16 cellular contexts compared by ENCODE assay signal in genomic region chr20:22315771-22316170, GRCh38.
DNase-seq lines count a peak whose midpoint lies in the region; TF ChIP-seq lines count a peak whose summit lies in the region.
"Had no signal": no experiment of that assay in that cellular context is flagged by ENCODE, and none has a peak within 500 bp of the region (broad histone marks: within the 10 kb centered on the region; RNA-seq: fewer than 3 reads in every experiment).

No MANE protein-coding gene starts in this region.

- H3K27me3 ChIP-seq in prostate gland (replicated peaks; ENCODE audit: insufficient read depth) (no peaks in the 10 kb centered on the region), MG63 (no peaks in the 10 kb centered on the region)
- H3K27me3 ChIP-seq: BLaER1 treated with 17β-estradiol and CSF1 and Interleukin-3, amounts not matched to agents 10 nM and 100 nM had no signal

- H3K36me3 ChIP-seq in prostate gland (no peaks in the 10 kb centered on the region), MG63 (no peaks in the 10 kb centered on the region)
- H3K36me3 ChIP-seq: BLaER1 treated with 17β-estradiol and CSF1 and Interleukin-3, amounts not matched to agents 10 nM and 100 nM; HAP-1 had no signal

- no peaks in the 10 kb centered on the region for H3K9me3 Mint-ChIP-seq in endothelial cell (ENCODE audit: unreplicated experiment)
- no peaks in the 10 kb centered on the region for H3K9me3 Mint-ChIP-seq in activated CD4-positive, alpha-beta T cell treated with anti-CD3 and anti-CD28 coated beads, Interleukin-2, amount 10 ng/mL, durations not matched to agents 7 days and 5 days
- H3K9me3 Mint-ChIP-seq: CD14-positive monocyte, GM23338 had no signal

- TF ChIP-seq CTCF in GM12865 (IDR thresholded peaks at IDR 0.05; ENCODE audit: insufficient read depth, low read depth, low read length, missing control alignments): no peak
- no peak for TF ChIP-seq CTCF in endothelial cell (IDR thresholded peaks at IDR 0.05; ENCODE audit: unreplicated experiment)
- no peak for TF ChIP-seq CTCF in prostate gland (IDR thresholded peaks at IDR 0.05)

- peak overlapping the region; percentile 33 for H3K4me3 Mint-ChIP-seq in endothelial cell (ENCODE audit: unreplicated experiment)
- H3K4me3 Mint-ChIP-seq in activated CD4-positive, alpha-beta T cell treated with anti-CD3 and anti-CD28 coated beads, Interleukin-2, amount 10 ng/mL, durations not matched to agents 7 days and 5 days: no peak overlapping the region
- H3K4me3 Mint-ChIP-seq: B cell; CD14-positive monocyte; CD4-positive, alpha-beta T cell; CD8-positive, alpha-beta memory T cell; GM23338; HFFc6 had no signal

- H3K9me3 ChIP-seq in prostate gland: no peaks in the 10 kb centered on the region
- H3K9me3 ChIP-seq in MG63: no peaks in the 10 kb centered on the region
- H3K9me3 ChIP-seq: BLaER1 treated with 17β-estradiol and CSF1 and Interleukin-3, amounts not matched to agents 10 nM and 100 nM; HAP-1 had no signal

- peaks cover 3% of the 10 kb centered on the region for H3K4me1 Mint-ChIP-seq in endothelial cell (ENCODE audit: unreplicated experiment)
- H3K4me1 Mint-ChIP-seq in activated CD4-positive, alpha-beta T cell treated with anti-CD3 and anti-CD28 coated beads, Interleukin-2, amount 10 ng/mL, durations not matched to agents 7 days and 5 days: no peaks in the 10 kb centered on the region
- H3K4me1 Mint-ChIP-seq: B cell; CD14-positive monocyte; CD8-positive, alpha-beta memory T cell had no signal

- H3K27ac ChIP-seq in prostate gland: no peak overlapping the region
- H3K27ac ChIP-seq: BLaER1 treated with 17β-estradiol and CSF1 and Interleukin-3, amounts not matched to agents 10 nM and 100 nM had no signal

- POLR2A ChIA-PET in activated CD4-positive, alpha-beta T cell treated with anti-CD3 and anti-CD28 coated beads, Interleukin-2, amount 10 ng/mL, durations not matched to agents 7 days and 5 days (lab: Charles Lee): no interaction called here

- CTCF ChIA-PET in activated CD4-positive, alpha-beta T cell treated with anti-CD3 and anti-CD28 coated beads, Interleukin-2, amount 10 ng/mL, durations not matched to agents 7 days and 5 days (lab: Charles Lee): no interaction called here

- intact Hi-C loops in prostate gland (cut with DNase I): no loop called here

- DNase-seq in GM12865 (ENCODE audit: low read depth) (peak; percentile 2), RPMI8226 (peak; percentile 74), endothelial cell (ENCODE audit: low spot score) (no peak), prostate gland (ENCODE audit: low spot score) (no peak), MG63 (no peak)
- no peak for DNase-seq in activated CD4-positive, alpha-beta T cell treated with anti-CD3 and anti-CD28 coated beads, Interleukin-2, amount 10 ng/mL, durations not matched to agents 7 days and 5 days
- DNase-seq: CD4-positive, alpha-beta T cell; CD8-positive, alpha-beta memory T cell; DMS 273 treated with DMSO at 0.1 percent for 48 hours; DMS79; HFFc6 had no signal

- no peaks in the 10 kb centered on the region for H3K4me1 ChIP-seq in prostate gland (replicated peaks)
- H3K4me1 ChIP-seq: HAP-1 had no signal

- H3K27ac Mint-ChIP-seq in endothelial cell (ENCODE audit: unreplicated experiment): no peak overlapping the region
- H3K27ac Mint-ChIP-seq in activated CD4-positive, alpha-beta T cell treated with anti-CD3 and anti-CD28 coated beads, Interleukin-2, amount 10 ng/mL, durations not matched to agents 7 days and 5 days: no peak overlapping the region
- H3K27ac Mint-ChIP-seq: B cell; CD4-positive, alpha-beta T cell; CD8-positive, alpha-beta memory T cell; GM23338; HFFc6 had no signal

- TF ChIP-seq POLR2A in prostate gland (IDR thresholded peaks at IDR 0.05): no peak

- H3K27me3 Mint-ChIP-seq in endothelial cell (ENCODE audit: unreplicated experiment): peaks cover 3% of the 10 kb centered on the region
- H3K27me3 Mint-ChIP-seq in activated CD4-positive, alpha-beta T cell treated with anti-CD3 and anti-CD28 coated beads, Interleukin-2, amount 10 ng/mL, durations not matched to agents 7 days and 5 days: no peaks in the 10 kb centered on the region
- H3K27me3 Mint-ChIP-seq: CD4-positive, alpha-beta T cell; CD8-positive, alpha-beta memory T cell had no signal

- H3K4me3 ChIP-seq in GM12865 (ENCODE audit: low read depth, low read length) (no peak overlapping the region), prostate gland (no peak overlapping the region), MG63 (no peak overlapping the region)
- H3K4me3 ChIP-seq: BLaER1 treated with 17β-estradiol and CSF1 and Interleukin-3, amounts not matched to agents 10 nM and 100 nM; GM23338; HAP-1 had no signal

- WGBS in prostate gland: 83% methylated on average over 5 of the region's 5 CpGs

- H3K36me3 Mint-ChIP-seq in endothelial cell (ENCODE audit: low read depth, unreplicated experiment): no peaks in the 10 kb centered on the region
- H3K36me3 Mint-ChIP-seq in activated CD4-positive, alpha-beta T cell treated with anti-CD3 and anti-CD28 coated beads, Interleukin-2, amount 10 ng/mL, durations not matched to agents 7 days and 5 days (ENCODE audit: low read depth): no peaks in the 10 kb centered on the region
- H3K36me3 Mint-ChIP-seq: CD14-positive monocyte; CD8-positive, alpha-beta memory T cell had no signal

Comparison
In these comparisons a context has a peak if more than half of its experiments do, and no peak if none do; other contexts are left out.
1. DNase-seq: peak in GM12865 (single experiment) and RPMI8226 (single experiment); none in endothelial cell (single experiment), prostate gland (single experiment), activated CD4-positive, alpha-beta T cell treated with anti-CD3 and anti-CD28 coated beads, Interleukin-2, amount 10 ng/mL, durations not matched to agents 7 days and 5 days (single experiment) and MG63 (single experiment).